Comparison of ENCODE assay signal across 21 cellular contexts in the genomic region with DNA sequence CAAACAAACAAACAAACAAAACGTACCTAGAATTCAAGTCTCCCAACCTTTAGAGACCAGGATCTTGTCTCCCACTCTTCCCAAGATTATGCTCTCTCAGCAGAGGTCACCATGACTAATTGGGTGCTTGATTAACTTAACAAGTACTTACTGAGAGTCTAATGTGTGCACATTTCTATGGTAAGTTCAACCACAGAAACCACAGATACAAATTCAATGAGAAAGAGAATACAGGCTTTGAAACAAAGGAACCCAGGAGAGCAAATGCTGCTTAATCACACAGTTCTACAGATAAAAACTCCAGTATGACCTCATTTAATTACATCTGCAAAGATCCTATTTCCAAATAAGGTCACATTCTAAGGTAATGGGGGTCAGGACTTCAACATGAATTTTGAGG.
DNase-seq lines count a peak whose midpoint lies in the region; ATAC-seq and TF ChIP-seq lines count a peak whose summit lies in the region.
"Had no signal": no experiment of that assay in that cellular context is flagged by ENCODE, and none has a peak within 500 bp of the region (broad histone marks: within the 10 kb centered on the region; RNA-seq: fewer than 3 reads in every experiment).

No MANE protein-coding gene starts in this region.

- TF ChIP-seq CTCF in natural killer cell (IDR thresholded peaks at IDR 0.05), result no peak
- TF ChIP-seq CTCF in fibroblast of mammary gland (conservative IDR thresholded peaks at IDR 0.05; ENCODE audit: control insufficient read depth, insufficient read depth, low read depth, low read length), result no peak
- no peak for TF ChIP-seq CTCF in nephron progenitor cell (IDR thresholded peaks at IDR 0.05)

- no peaks in the 10 kb centered on the region for H3K27me3 Mint-ChIP-seq in natural killer cell treated with Interleukin-12 subunit alpha and Interleukin-12 subunit beta and Interleukin-15 and Interleukin-18, amount 100 ng/mL, for 72 hours
- H3K27me3 Mint-ChIP-seq in natural killer cell (ENCODE audit: low read depth in 2 of 2) (no peaks in the 10 kb centered on the region), nephron progenitor cell (ENCODE audit: low read depth, poor library complexity) (no peaks in the 10 kb centered on the region)
- H3K27me3 Mint-ChIP-seq: CD4-positive, alpha-beta memory T cell; stimulated activated memory B cell treated with anti-CD40 and anti-IgM and Interleukin-4, amounts not matched to agents 10 μg/mL and 1 μg/mL and 100 μg/mL, for 72 hours had no signal

- no peak for DNase-seq in natural killer cell treated with Interleukin-12 subunit alpha and Interleukin-12 subunit beta and Interleukin-15 and Interleukin-18, amount 100 ng/mL, for 72 hours (ENCODE audit: low spot score)
- no peak for DNase-seq in natural killer cell
- DNase-seq in SK-N-DZ (ENCODE audit: low spot score), result peak; percentile 20
- peak; percentile 5 for DNase-seq in fibroblast of mammary gland (ENCODE audit: low read depth)
- DNase-seq in OCI-M1 (lab: John Stamatoyannopoulos, UW), result no peak
- no peak for DNase-seq in NCI-H2029 (lab: John Stamatoyannopoulos, UW)
- DNase-seq in nephron progenitor cell, result no peak
- DNase-seq: ACHN; activated CD4-positive, CD25-positive, alpha-beta regulatory T cell; activated effector memory CD4-positive, alpha-beta T cell treated with anti-CD3 and anti-CD28 coated beads, Interleukin-2, amount 50 U/mL, for 16 hours; brain microvascular endothelial cell; CD4-positive, alpha-beta memory T cell; KG1; NCI-H187 treated with DMSO at 0.1 percent for 48 hours; NCI-H526; small intestine; T-helper 1 cell; transverse colon had no signal

- peaks cover 10% of the 10 kb centered on the region for H3K36me3 Mint-ChIP-seq in natural killer cell treated with Interleukin-12 subunit alpha and Interleukin-12 subunit beta and Interleukin-15 and Interleukin-18, amount 100 ng/mL, for 72 hours
- H3K36me3 Mint-ChIP-seq in natural killer cell (peaks cover 8% of the 10 kb centered on the region), nephron progenitor cell (ENCODE audit: low read depth) (peaks cover 29% of the 10 kb centered on the region)

- peak in 1 of 2 donors; percentile 61 for ATAC-seq in natural killer cell treated with Interleukin-12 subunit alpha and Interleukin-12 subunit beta and Interleukin-15 and Interleukin-18, amount 100 ng/mL, for 72 hours
- ATAC-seq in natural killer cell (no peak), HG02970 (IDR thresholded peaks at IDR 0.05; ENCODE audit: low FRiP score, unreplicated experiment) (no peak)
- ATAC-seq: stimulated activated memory B cell treated with anti-CD40 and anti-IgM and Interleukin-4, amounts not matched to agents 10 μg/mL and 1 μg/mL and 100 μg/mL, for 72 hours had no signal

- H3K27ac Mint-ChIP-seq in natural killer cell treated with Interleukin-12 subunit alpha and Interleukin-12 subunit beta and Interleukin-15 and Interleukin-18, amount 100 ng/mL, for 72 hours, result peak overlapping the region in 1 of 2 donors; percentile 36
- H3K27ac Mint-ChIP-seq in natural killer cell (peak overlapping the region in 1 of 2 donors; percentile 48), nephron progenitor cell (no peak overlapping the region)
- H3K27ac Mint-ChIP-seq: stimulated activated memory B cell treated with anti-CD40 and anti-IgM and Interleukin-4, amounts not matched to agents 10 μg/mL and 1 μg/mL and 100 μg/mL, for 72 hours had no signal

- intact Hi-C loops in natural killer cell (cut with micrococcal nuclease), result no loop called here

- no peaks in the 10 kb centered on the region for H3K9me3 Mint-ChIP-seq in natural killer cell treated with Interleukin-12 subunit alpha and Interleukin-12 subunit beta and Interleukin-15 and Interleukin-18, amount 100 ng/mL, for 72 hours
- no peaks in the 10 kb centered on the region for H3K9me3 Mint-ChIP-seq in natural killer cell
- H3K9me3 Mint-ChIP-seq in nephron progenitor cell, result peaks cover 16% of the 10 kb centered on the region
- H3K9me3 Mint-ChIP-seq: stimulated activated memory B cell treated with anti-CD40 and anti-IgM and Interleukin-4, amounts not matched to agents 10 μg/mL and 1 μg/mL and 100 μg/mL, for 72 hours had no signal

- H3K4me3 Mint-ChIP-seq in natural killer cell treated with Interleukin-12 subunit alpha and Interleukin-12 subunit beta and Interleukin-15 and Interleukin-18, amount 100 ng/mL, for 72 hours, result peak overlapping the region; percentile 15
- no peak overlapping the region for H3K4me3 Mint-ChIP-seq in natural killer cell
- H3K4me3 Mint-ChIP-seq in nephron progenitor cell, result no peak overlapping the region
- H3K4me3 Mint-ChIP-seq: CD4-positive, alpha-beta memory T cell; stimulated activated memory B cell treated with anti-CD40 and anti-IgM and Interleukin-4, amounts not matched to agents 10 μg/mL and 1 μg/mL and 100 μg/mL, for 72 hours had no signal

- peaks cover 11 to 17% of the 10 kb centered on the region in 2 donors for H3K4me1 Mint-ChIP-seq in natural killer cell treated with Interleukin-12 subunit alpha and Interleukin-12 subunit beta and Interleukin-15 and Interleukin-18, amount 100 ng/mL, for 72 hours (ENCODE audit: low read depth in 2 of 2)
- H3K4me1 Mint-ChIP-seq in natural killer cell (peaks cover 16 to 26% of the 10 kb centered on the region in 2 donors), nephron progenitor cell (no peaks in the 10 kb centered on the region)
- H3K4me1 Mint-ChIP-seq: stimulated activated memory B cell treated with anti-CD40 and anti-IgM and Interleukin-4, amounts not matched to agents 10 μg/mL and 1 μg/mL and 100 μg/mL, for 72 hours had no signal

- H3K4me3 ChIP-seq in fibroblast of mammary gland (ENCODE audit: control insufficient read depth, low read depth, low read length), result no peak overlapping the region
- H3K4me3 ChIP-seq: hepatocyte, transverse colon had no signal

Comparison
In these comparisons a context has a peak if more than half of its experiments do, and no peak if none do; other contexts are left out.
1. DNase-seq: peak in SK-N-DZ (single experiment) and fibroblast of mammary gland (single experiment); none in natural killer cell treated with Interleukin-12 subunit alpha and Interleukin-12 subunit beta and Interleukin-15 and Interleukin-18, amount 100 ng/mL, for 72 hours (single experiment), natural killer cell (single experiment), OCI-M1 (single experiment), NCI-H2029 (single experiment) and nephron progenitor cell (single experiment).